ENCODE assay signal across 1 cellular context in genomic region chr20:47663354-47664067, GRCh38.
TF ChIP-seq lines count a peak whose summit lies in the region.

No MANE protein-coding gene starts in this region.

TF ChIP-seq in HepG2, 621 proteins besides CTCF, POLR2A, EP300 and RAD21 (continued from another document and continues in another):
- TF ChIP-seq KIAA2018 (CRISPR knock-in tag; IDR thresholded peaks at IDR 0.05; ENCODE audit: borderline replicate concordance): no peak
- TF ChIP-seq GMEB1 (CRISPR knock-in tag; IDR thresholded peaks at IDR 0.05; ENCODE audit: borderline replicate concordance): no peak
- TF ChIP-seq AGO2 (optimal IDR thresholded peaks at IDR 0.05; ENCODE audit: low read depth, low read length): peak; percentile 65
- TF ChIP-seq POGZ (CRISPR knock-in tag; IDR thresholded peaks at IDR 0.05): no peak
- no peak for TF ChIP-seq ZC3H4 (CRISPR knock-in tag; IDR thresholded peaks at IDR 0.05; ENCODE audit: borderline replicate concordance)
- no peak for TF ChIP-seq TMF1 (CRISPR knock-in tag; IDR thresholded peaks at IDR 0.05; ENCODE audit: low read depth)
- no peak for TF ChIP-seq ZMAT3 (CRISPR knock-in tag; conservative IDR thresholded peaks at IDR 0.05)
- TF ChIP-seq ZNF589 (CRISPR knock-in tag; conservative IDR thresholded peaks at IDR 0.05): no peak
- TF ChIP-seq MAX (IDR thresholded peaks at IDR 0.05): no peak; the same call in 1 of the 2 replicates
- no peak; the same call in 1 of the 2 replicates for TF ChIP-seq SAFB2 (CRISPR knock-in tag; IDR thresholded peaks at IDR 0.05; ENCODE audit: borderline replicate concordance, low read depth)
- no peak; the same call in 1 of the 2 replicates for TF ChIP-seq ATF2 (CRISPR knock-in tag; IDR thresholded peaks at IDR 0.05)
- no peak; the same call in 1 of the 2 replicates for TF ChIP-seq THAP9 (CRISPR knock-in tag; IDR thresholded peaks at IDR 0.05; ENCODE audit: borderline replicate concordance)
- TF ChIP-seq HIVEP1 (CRISPR knock-in tag; IDR thresholded peaks at IDR 0.05): peak; percentile 21; the same call in 1 of the 2 replicates
- 0 out of 2 replicates have a peak, but pooled peaks have one; percentile 60 for TF ChIP-seq ZNF891 (CRISPR knock-in tag; IDR thresholded peaks at IDR 0.05)
- TF ChIP-seq ZNF333 (CRISPR knock-in tag; IDR thresholded peaks at IDR 0.05; ENCODE audit: borderline replicate concordance): no peak
- TF ChIP-seq MED8 (CRISPR knock-in tag; IDR thresholded peaks at IDR 0.05; ENCODE audit: insufficient replicate concordance): no peak
- TF ChIP-seq ZNF274 (CRISPR knock-in tag; IDR thresholded peaks at IDR 0.05): 0 out of 2 replicates have a peak, but pooled peaks have one; percentile 73
- no peak for TF ChIP-seq KDM5A (IDR thresholded peaks at IDR 0.05; ENCODE audit: borderline replicate concordance, low read length)
- no peak for TF ChIP-seq ESRRA (CRISPR knock-in tag; IDR thresholded peaks at IDR 0.05; ENCODE audit: low read depth)
- TF ChIP-seq DMAP1 (CRISPR knock-in tag; IDR thresholded peaks at IDR 0.05): no peak
- no peak for TF ChIP-seq ZNF232 (CRISPR knock-in tag; IDR thresholded peaks at IDR 0.05; ENCODE audit: borderline replicate concordance)
- TF ChIP-seq NFKBIZ (CRISPR knock-in tag; IDR thresholded peaks at IDR 0.05): 0 out of 2 replicates have a peak, but pooled peaks have one; percentile 41
- no peak for TF ChIP-seq HHEX (CRISPR knock-in tag; IDR thresholded peaks at IDR 0.05)
- TF ChIP-seq ZNF382 (CRISPR knock-in tag; IDR thresholded peaks at IDR 0.05; ENCODE audit: borderline replicate concordance): no peak
- TF ChIP-seq ZSCAN20 (CRISPR knock-in tag; IDR thresholded peaks at IDR 0.05; ENCODE audit: borderline replicate concordance): no peak
- no peak for TF ChIP-seq MAFG (CRISPR knock-in tag; IDR thresholded peaks at IDR 0.05)
- 0 out of 2 replicates have a peak, but pooled peaks have one; percentile 55 for TF ChIP-seq PRDM10 (CRISPR knock-in tag; IDR thresholded peaks at IDR 0.05; ENCODE audit: low read depth)
- no peak for TF ChIP-seq CENPX (CRISPR knock-in tag; IDR thresholded peaks at IDR 0.05)
- TF ChIP-seq DNMT1 (CRISPR knock-in tag; IDR thresholded peaks at IDR 0.05): no peak
- TF ChIP-seq ZFP36L1 (CRISPR knock-in tag; IDR thresholded peaks at IDR 0.05): no peak
- 0 out of 2 replicates have a peak, but pooled peaks have one; percentile 37 for TF ChIP-seq ETV6 (CRISPR knock-in tag; conservative IDR thresholded peaks at IDR 0.05)
- TF ChIP-seq SIN3B (IDR thresholded peaks at IDR 0.05; ENCODE audit: low read length): no peak
- TF ChIP-seq MED13 (CRISPR knock-in tag; IDR thresholded peaks at IDR 0.05): no peak
- TF ChIP-seq SNAPC2 (CRISPR knock-in tag; IDR thresholded peaks at IDR 0.05): no peak
- TF ChIP-seq FOXA3 (CRISPR knock-in tag; IDR thresholded peaks at IDR 0.05): 0 out of 2 replicates have a peak, but pooled peaks have one; percentile 58
- 0 out of 2 replicates have a peak, but pooled peaks have one; percentile 69 for TF ChIP-seq TOE1 (CRISPR knock-in tag; IDR thresholded peaks at IDR 0.05)
- no peak for TF ChIP-seq PBX2 (CRISPR knock-in tag; IDR thresholded peaks at IDR 0.05)
- peak; percentile 89 for TF ChIP-seq SMC3 (IDR thresholded peaks at IDR 0.05; ENCODE audit: low read length)
- peak; percentile 73 for TF ChIP-seq ZFX (CRISPR knock-in tag; IDR thresholded peaks at IDR 0.05; ENCODE audit: low read depth)
- TF ChIP-seq ZNF580 (CRISPR knock-in tag; IDR thresholded peaks at IDR 0.05; ENCODE audit: borderline replicate concordance, low read depth): peak; percentile 86; the same call in 1 of the 2 replicates
- TF ChIP-seq MTA3 (CRISPR knock-in tag; IDR thresholded peaks at IDR 0.05): no peak
- TF ChIP-seq PPARG (CRISPR knock-in tag; conservative IDR thresholded peaks at IDR 0.05): 0 out of 2 replicates have a peak, but pooled peaks have one; percentile 39
